ENCODE assay signal across 8 cellular contexts in genomic region chr15:80693682-80694623, GRCh38. TPM values are rescaled to one million over a fixed set of nuclear protein-coding genes. Genes with fewer than 3 reads are reported as not detected.
A peak's percentile ranks its signal among the peaks of the same experiment; 100 is the strongest.
DNase-seq lines count a peak whose midpoint lies in the region; ATAC-seq and TF ChIP-seq lines count a peak whose summit lies in the region.

No MANE protein-coding gene starts in this region.

- no peaks in the 10 kb centered on the region for H3K36me3 Mint-ChIP-seq in activated CD4-positive, alpha-beta memory T cell treated with anti-CD3 and anti-CD28 coated beads for 36 hours

- peaks cover 30% of the 10 kb centered on the region for H3K4me1 ChIP-seq in left ventricle myocardium inferior
- H3K4me1 ChIP-seq in skeletal muscle satellite cell (ENCODE audit: control insufficient read depth, insufficient read depth, low read length), result peaks cover 16% of the 10 kb centered on the region

- peak overlapping the region; percentile 65 for H3K27ac Mint-ChIP-seq in activated CD4-positive, alpha-beta memory T cell treated with anti-CD3 and anti-CD28 coated beads for 36 hours

- peak overlapping the region; percentile 92 for H3K27ac ChIP-seq in left ventricle myocardium inferior (replicated peaks)

- POLR2A ChIA-PET in activated CD4-positive, alpha-beta memory T cell treated with anti-CD3 and anti-CD28 coated beads for 36 hours (lab: Charles Lee), result interaction anchor here (1.4 kb wide), 1 partner anchor 18 kb away, joined by 3 read pairs; no protein-coding TSS in a partner anchor

- H3K36me3 ChIP-seq in left ventricle myocardium inferior (no peaks in the 10 kb centered on the region), skeletal muscle satellite cell (ENCODE audit: insufficient read depth, low read length) (no peaks in the 10 kb centered on the region)

- no peak for TF ChIP-seq CTCF in left ventricle myocardium inferior (IDR thresholded peaks at IDR 0.05; ENCODE audit: borderline replicate concordance)

- H3K9ac ChIP-seq in skeletal muscle satellite cell (ENCODE audit: low read depth, low read length), result peak overlapping the region; percentile 75

- peak overlapping the region; percentile 83 for H3K4me3 Mint-ChIP-seq in activated CD4-positive, alpha-beta memory T cell treated with anti-CD3 and anti-CD28 coated beads for 36 hours

- H3K4me3 ChIP-seq in left ventricle myocardium inferior, result peak overlapping the region; percentile 88
- H3K4me3 ChIP-seq in skeletal muscle satellite cell (ENCODE audit: low read length), result peak overlapping the region; percentile 85

- CTCF ChIA-PET in activated CD4-positive, alpha-beta memory T cell treated with anti-CD3 and anti-CD28 coated beads for 36 hours (lab: Charles Lee), result interaction anchor here (2.1 to 3.5 kb wide), 2 partner anchors 82 to 83 kb away, joined by 10 to 23 read pairs; no protein-coding TSS in a partner anchor

- intact Hi-C loops in activated CD4-positive, alpha-beta memory T cell treated with anti-CD3 and anti-CD28 coated beads for 36 hours (cut with micrococcal nuclease), result loop anchor here (5.0 to 10.0 kb wide), 3 partner anchors 83 to 1351 kb away; partner anchors contain the start of genes CEMIP and MEX3B
- intact Hi-C loops in left ventricle myocardium inferior (cut with micrococcal nuclease), result no loop called here

- H3K27me3 ChIP-seq in left ventricle myocardium inferior (ENCODE audit: low read depth) (no peaks in the 10 kb centered on the region), skeletal muscle satellite cell (ENCODE audit: control insufficient read depth, insufficient read depth, low read length) (no peaks in the 10 kb centered on the region)

- DNase-seq in Daoy (ENCODE audit: low read depth) (peak; percentile 8), left ventricle myocardium inferior (no peak), NCI-H524 treated with DMSO at 0.1 percent for 48 hours (lab: John Stamatoyannopoulos, UW) (no peak)
- no peak for DNase-seq in activated CD4-positive, alpha-beta memory T cell treated with anti-CD3 and anti-CD28 coated beads for 36 hours
- no peak for DNase-seq in effector CD8-positive, alpha-beta T cell (lab: John Stamatoyannopoulos, UW)

- H3K9me3 ChIP-seq in left ventricle myocardium inferior (replicated peaks) (no peaks in the 10 kb centered on the region), skeletal muscle satellite cell (replicated peaks; ENCODE audit: low read length) (no peaks in the 10 kb centered on the region)

- H3K4me2 ChIP-seq in skeletal muscle satellite cell (ENCODE audit: low read length), result peak overlapping the region; percentile 88

- H3K9me3 Mint-ChIP-seq in activated CD4-positive, alpha-beta memory T cell treated with anti-CD3 and anti-CD28 coated beads for 36 hours, result no peaks in the 10 kb centered on the region

- peaks cover 3% of the 10 kb centered on the region for H3K27me3 Mint-ChIP-seq in activated CD4-positive, alpha-beta memory T cell treated with anti-CD3 and anti-CD28 coated beads for 36 hours

- ATAC-seq in HG03432 (IDR thresholded peaks at IDR 0.05; ENCODE audit: unreplicated experiment) (peak; percentile 21), HG03342 (IDR thresholded peaks at IDR 0.05; ENCODE audit: unreplicated experiment) (no peak)

- peaks cover 21% of the 10 kb centered on the region for H3K4me1 Mint-ChIP-seq in activated CD4-positive, alpha-beta memory T cell treated with anti-CD3 and anti-CD28 coated beads for 36 hours (ENCODE audit: low read depth)

RNA-seq across cellular contexts. Expression of gene ABHD17C, which starts 1.2 kb away (rescaled TPM):
- total RNA-seq in Daoy (2014; rRNA removed; shearing (Covaris generic)), result 1.4 and 3.6 TPM in 2 replicates
- 1 to 10 TPM; 6.1 to 9.0 TPM for total RNA-seq in activated CD4-positive, alpha-beta memory T cell treated with anti-CD3 and anti-CD28 coated beads for 36 hours
- 5.9 TPM for total RNA-seq in left ventricle myocardium inferior
- total RNA-seq in skeletal muscle satellite cell (2012; rRNA removed), result 1.3 and 2.2 TPM in 2 replicates
